24 cellular contexts compared by ENCODE assay signal in the genomic region with DNA sequence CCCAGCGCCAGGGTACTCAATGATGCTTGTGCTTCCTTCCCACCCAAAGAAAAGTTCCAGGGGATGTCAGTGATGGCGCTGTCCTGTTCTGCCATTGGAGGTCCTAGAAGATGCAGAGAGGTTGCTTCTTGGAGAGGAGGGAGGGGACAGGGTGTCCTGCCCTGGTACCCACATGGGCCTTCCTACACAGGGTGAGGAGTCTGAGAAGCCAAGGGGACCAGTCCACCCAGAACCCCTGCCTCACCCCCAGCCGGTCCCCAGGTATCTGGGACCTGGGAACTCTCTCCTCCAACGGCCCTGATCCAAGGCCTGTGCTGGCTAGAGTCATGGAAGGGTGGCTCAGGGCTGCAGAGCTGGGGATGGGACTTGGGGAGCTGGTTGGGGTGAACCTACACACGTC.
DNase-seq lines count a peak whose midpoint lies in the region; ATAC-seq and TF ChIP-seq lines count a peak whose summit lies in the region.
"Had no signal": no experiment of that assay in that cellular context is flagged by ENCODE, and none has a peak within 500 bp of the region (broad histone marks: within the 10 kb centered on the region; RNA-seq: fewer than 3 reads in every experiment).

No MANE protein-coding gene starts in this region.

- CTCF ChIA-PET in MCF 10A (lab: Yijun Ruan, JAX): no interaction called here

- H3K4me1 ChIP-seq in breast epithelium: no peaks in the 10 kb centered on the region
- H3K4me1 ChIP-seq: BE2C had no signal

- DNase-seq in MCF 10A (ENCODE audit: unreplicated experiment): no peak
- no peak for DNase-seq in breast epithelium (ENCODE audit: low spot score in 2 of 2)
- peak; percentile 60 for DNase-seq in osteocyte (ENCODE audit: extremely low spot score, unreplicated experiment)
- no peak for DNase-seq in stimulated activated CD4-positive, alpha-beta T cell treated with anti-CD3 and anti-CD28 coated beads, Interleukin-4, amount 100 ng/mL, for 24 hours
- DNase-seq in activated CD4-positive, CD25-positive, alpha-beta regulatory T cell (lab: John Stamatoyannopoulos, UW): no peak
- DNase-seq: ACHN; AML-193; BE2C; CD4-positive, alpha-beta T cell; CD8-positive, alpha-beta memory T cell; DMS 273 treated with DMSO at 0.1 percent for 48 hours; DMS79; EL; GDM1; GOT3; H7; HCEC 1CT had no signal

- no peak for TF ChIP-seq POLR2A in breast epithelium (IDR thresholded peaks at IDR 0.05)

- BruUV-seq in MCF 10A (replicated peaks; lab: Mats Ljungman, UMichigan): no TSS peak

- no peaks in the 10 kb centered on the region for H3K36me3 Mint-ChIP-seq in MCF 10A (ENCODE audit: insufficient read depth, unreplicated experiment)
- H3K36me3 Mint-ChIP-seq in osteocyte (ENCODE audit: unreplicated experiment): no peaks in the 10 kb centered on the region
- H3K36me3 Mint-ChIP-seq: CD14-positive monocyte; CD8-positive, alpha-beta memory T cell had no signal

- H3K27me3 ChIP-seq in breast epithelium: peaks cover 0 to 4% of the 10 kb centered on the region in 2 donors
- H3K27me3 ChIP-seq: BLaER1 treated with 17β-estradiol and CSF1 and Interleukin-3, amounts not matched to agents 10 nM and 100 nM had no signal

- no peak overlapping the region for H3K4me3 ChIP-seq in breast epithelium
- H3K4me3 ChIP-seq: BLaER1 treated with 17β-estradiol and CSF1 and Interleukin-3, amounts not matched to agents 10 nM and 100 nM; GM12878 had no signal

- H3K27ac ChIP-seq in breast epithelium (no peak overlapping the region), angular gyrus (ENCODE audit: low read depth, low read length) (peak overlapping the region; percentile 61)
- H3K27ac ChIP-seq: 22Rv1; BLaER1 treated with 17β-estradiol and CSF1 and Interleukin-3, amounts not matched to agents 10 nM and 100 nM had no signal

- H3K27ac Mint-ChIP-seq in MCF 10A (ENCODE audit: low read depth, unreplicated experiment) (peak overlapping the region; percentile 75), osteocyte (ENCODE audit: unreplicated experiment) (no peak overlapping the region)
- H3K27ac Mint-ChIP-seq: CD4-positive, alpha-beta T cell; CD8-positive, alpha-beta memory T cell had no signal

- no peaks in the 10 kb centered on the region for H3K36me3 ChIP-seq in breast epithelium
- H3K36me3 ChIP-seq: BE2C; BLaER1 treated with 17β-estradiol and CSF1 and Interleukin-3, amounts not matched to agents 10 nM and 100 nM had no signal

- H3K4me1 Mint-ChIP-seq in MCF 10A (ENCODE audit: insufficient read depth, unreplicated experiment) (peaks cover 29% of the 10 kb centered on the region), osteocyte (ENCODE audit: unreplicated experiment) (peaks cover 25% of the 10 kb centered on the region)
- H3K4me1 Mint-ChIP-seq: CD14-positive monocyte; CD8-positive, alpha-beta memory T cell had no signal

- peaks cover 0 to 4% of the 10 kb centered on the region in 2 donors for H3K9me3 ChIP-seq in breast epithelium
- H3K9me3 ChIP-seq: BE2C; BLaER1 treated with 17β-estradiol and CSF1 and Interleukin-3, amounts not matched to agents 10 nM and 100 nM had no signal

- H3K9me3 Mint-ChIP-seq in MCF 10A (ENCODE audit: unreplicated experiment) (no peaks in the 10 kb centered on the region), osteocyte (ENCODE audit: unreplicated experiment) (no peaks in the 10 kb centered on the region)
- H3K9me3 Mint-ChIP-seq: CD4-positive, alpha-beta T cell; CD8-positive, alpha-beta memory T cell had no signal

- no peaks in the 10 kb centered on the region for H3K27me3 Mint-ChIP-seq in MCF 10A (ENCODE audit: insufficient read depth, unreplicated experiment)
- H3K27me3 Mint-ChIP-seq in osteocyte (ENCODE audit: unreplicated experiment): no peaks in the 10 kb centered on the region

- TF ChIP-seq CTCF in MCF 10A (IDR thresholded peaks at IDR 0.05; ENCODE audit: unreplicated experiment) (no peak), breast epithelium (IDR thresholded peaks at IDR 0.05) (no peak), osteocyte (IDR thresholded peaks at IDR 0.05) (no peak)

- ATAC-seq in esophagus mucosa (peak; percentile 27), GM21423 (IDR thresholded peaks at IDR 0.05; ENCODE audit: unreplicated experiment) (no peak)
- ATAC-seq: GM12878 had no signal

- intact Hi-C loops in MCF 10A (cut with micrococcal nuclease) (loop anchor here (5.0 kb wide), 1 partner anchor 40 kb away; no protein-coding TSS in a partner anchor), breast epithelium (cut with DNase I; ENCODE audit: low total_unique reads) (no loop called here)

- H3K4me3 Mint-ChIP-seq in MCF 10A (ENCODE audit: unreplicated experiment): no peak overlapping the region
- no peak overlapping the region for H3K4me3 Mint-ChIP-seq in osteocyte (ENCODE audit: unreplicated experiment)
- H3K4me3 Mint-ChIP-seq: CD14-positive monocyte; CD4-positive, alpha-beta T cell; CD8-positive, alpha-beta memory T cell had no signal

- POLR2A ChIA-PET in MCF 10A (lab: Yijun Ruan, JAX): no interaction called here
